Comparison of ENCODE assay signal across 16 cellular contexts in genomic region chr17:78020717-78021108, GRCh38.
A peak's percentile ranks its signal among the peaks of the same experiment; 100 is the strongest.
DNase-seq lines count a peak whose midpoint lies in the region; ATAC-seq and TF ChIP-seq lines count a peak whose summit lies in the region.
"Had no signal": no experiment of that assay in that cellular context is flagged by ENCODE, and none has a peak within 500 bp of the region (broad histone marks: within the 10 kb centered on the region; RNA-seq: fewer than 3 reads in every experiment).

No MANE protein-coding gene starts in this region.

- peaks cover 4% of the 10 kb centered on the region for H3K36me3 Mint-ChIP-seq in activated CD4-positive, alpha-beta T cell treated with anti-CD3 and anti-CD28 coated beads, Interleukin-2, amount 10 ng/mL, durations not matched to agents 7 days and 5 days (ENCODE audit: low read depth)
- H3K36me3 Mint-ChIP-seq in activated T-helper 1 cell treated with anti-CD3 and anti-CD28 coated beads, Interleukin-12 subunit alpha, Interleukin-12 subunit beta, Interleukin-2, Interleukin-4 antibody, amounts not matched to agents 30 ng/mL and 10 ng/mL and 1 ng/mL, durations not matched to agents 14 hours and 24 hours and 36 hours (ENCODE audit: low read depth): peaks cover 4% of the 10 kb centered on the region
- H3K36me3 Mint-ChIP-seq in naive thymus-derived CD4-positive, alpha-beta T cell: peaks cover 0 to 9% (median 4%) of the 10 kb centered on the region in 5 donors
- H3K36me3 Mint-ChIP-seq in osteocyte (ENCODE audit: unreplicated experiment): peaks cover 3% of the 10 kb centered on the region

- no peak for TF ChIP-seq EP300 in ovary (IDR thresholded peaks at IDR 0.05)

- 41 to 88% (median 74%) methylated on average over 1 of the region's 1 CpG for WGBS in ovary, 3 donors

- H3K27ac Mint-ChIP-seq in activated CD4-positive, alpha-beta T cell treated with anti-CD3 and anti-CD28 coated beads, Interleukin-2, amount 10 ng/mL, durations not matched to agents 7 days and 5 days: peak overlapping the region; percentile 82
- peak overlapping the region; percentile 89 for H3K27ac Mint-ChIP-seq in activated T-helper 1 cell treated with anti-CD3 and anti-CD28 coated beads, Interleukin-12 subunit alpha, Interleukin-12 subunit beta, Interleukin-2, Interleukin-4 antibody, amounts not matched to agents 30 ng/mL and 10 ng/mL and 1 ng/mL, durations not matched to agents 14 hours and 24 hours and 36 hours
- peak overlapping the region in 5 of 9 donors; percentile 61 to 91 (median 69) for H3K27ac Mint-ChIP-seq in naive thymus-derived CD4-positive, alpha-beta T cell
- no peak overlapping the region for H3K27ac Mint-ChIP-seq in osteocyte (ENCODE audit: unreplicated experiment)

- H3K9me3 ChIP-seq in naive thymus-derived CD4-positive, alpha-beta T cell (ENCODE audit: control insufficient read depth in 2 of 3, low read length in 3 of 3): no peaks in the 10 kb centered on the region
- no peaks in the 10 kb centered on the region for H3K9me3 ChIP-seq in ovary
- H3K9me3 ChIP-seq: pancreas, spleen had no signal

- no peaks in the 10 kb centered on the region for H3K27me3 Mint-ChIP-seq in activated CD4-positive, alpha-beta T cell treated with anti-CD3 and anti-CD28 coated beads, Interleukin-2, amount 10 ng/mL, durations not matched to agents 7 days and 5 days
- no peaks in the 10 kb centered on the region for H3K27me3 Mint-ChIP-seq in activated T-helper 1 cell treated with anti-CD3 and anti-CD28 coated beads, Interleukin-12 subunit alpha, Interleukin-12 subunit beta, Interleukin-2, Interleukin-4 antibody, amounts not matched to agents 30 ng/mL and 10 ng/mL and 1 ng/mL, durations not matched to agents 14 hours and 24 hours and 36 hours (ENCODE audit: insufficient read depth)
- no peaks in the 10 kb centered on the region for H3K27me3 Mint-ChIP-seq in naive thymus-derived CD4-positive, alpha-beta T cell
- H3K27me3 Mint-ChIP-seq in osteocyte (ENCODE audit: unreplicated experiment): no peaks in the 10 kb centered on the region

- CTCF ChIA-PET in activated CD4-positive, alpha-beta T cell treated with anti-CD3 and anti-CD28 coated beads, Interleukin-2, amount 10 ng/mL, durations not matched to agents 7 days and 5 days (lab: Charles Lee): interaction anchor here (1.3 to 1.7 kb wide), 2 partner anchors 11 to 156 kb away, joined by 3 to 4 read pairs; no protein-coding TSS in a partner anchor
- CTCF ChIA-PET in naive thymus-derived CD4-positive, alpha-beta T cell (lab: Charles Lee): interaction anchor here (0.7 to 1.4 kb wide), 7 partner anchors 9 to 566 kb away, joined by 3 to 4 read pairs (median 4); no protein-coding TSS in a partner anchor

- H3K4me3 Mint-ChIP-seq in activated CD4-positive, alpha-beta T cell treated with anti-CD3 and anti-CD28 coated beads, Interleukin-2, amount 10 ng/mL, durations not matched to agents 7 days and 5 days: no peak overlapping the region
- H3K4me3 Mint-ChIP-seq in activated T-helper 1 cell treated with anti-CD3 and anti-CD28 coated beads, Interleukin-12 subunit alpha, Interleukin-12 subunit beta, Interleukin-2, Interleukin-4 antibody, amounts not matched to agents 30 ng/mL and 10 ng/mL and 1 ng/mL, durations not matched to agents 14 hours and 24 hours and 36 hours: no peak overlapping the region
- H3K4me3 Mint-ChIP-seq in naive thymus-derived CD4-positive, alpha-beta T cell: peak overlapping the region in 1 of 10 donors; percentile 76
- H3K4me3 Mint-ChIP-seq in osteocyte (ENCODE audit: unreplicated experiment): no peak overlapping the region

- DNase-seq in activated CD4-positive, alpha-beta T cell treated with anti-CD3 and anti-CD28 coated beads, Interleukin-2, amount 10 ng/mL, durations not matched to agents 7 days and 5 days: no peak
- DNase-seq in activated CD4-positive, alpha-beta T cell treated with anti-CD3 and anti-CD28 coated beads for 1 hour: no peak
- DNase-seq in activated T-helper 1 cell treated with anti-CD3 and anti-CD28 coated beads, Interleukin-12 subunit alpha, Interleukin-12 subunit beta, Interleukin-2, Interleukin-4 antibody, amounts not matched to agents 30 ng/mL and 10 ng/mL and 1 ng/mL, durations not matched to agents 14 hours and 24 hours and 36 hours (ENCODE audit: low spot score): no peak
- no peak for DNase-seq in naive thymus-derived CD4-positive, alpha-beta T cell
- DNase-seq in osteocyte (ENCODE audit: extremely low spot score, unreplicated experiment) (no peak), ovary (no peak)
- DNase-seq: activated CD4-positive, alpha-beta T cell treated with anti-CD3 and anti-CD28 coated beads for 4 hours; cerebellar nuclear complex; HCEC 1CT; Kasumi-1; NCI-H526; pancreas; spleen had no signal

- TF ChIP-seq CTCF in osteocyte (IDR thresholded peaks at IDR 0.05) (no peak), ovary (IDR thresholded peaks at IDR 0.05) (no peak)

- H3K36me3 ChIP-seq in naive thymus-derived CD4-positive, alpha-beta T cell (ENCODE audit: control insufficient read depth in 2 of 3, insufficient read depth in 3 of 3, low read length in 3 of 3): peaks cover 0 to 19% (median 7%) of the 10 kb centered on the region in 3 experiments
- H3K36me3 ChIP-seq in ovary: no peaks in the 10 kb centered on the region
- H3K36me3 ChIP-seq: pancreas had no signal

- H3K27ac ChIP-seq in naive thymus-derived CD4-positive, alpha-beta T cell (ENCODE audit: low read depth, low read length): no peak overlapping the region
- no peak overlapping the region for H3K27ac ChIP-seq in ovary
- H3K27ac ChIP-seq: HL-60, pancreas had no signal

- peaks cover 30% of the 10 kb centered on the region for H3K4me1 Mint-ChIP-seq in activated CD4-positive, alpha-beta T cell treated with anti-CD3 and anti-CD28 coated beads, Interleukin-2, amount 10 ng/mL, durations not matched to agents 7 days and 5 days
- peaks cover 27% of the 10 kb centered on the region for H3K4me1 Mint-ChIP-seq in activated T-helper 1 cell treated with anti-CD3 and anti-CD28 coated beads, Interleukin-12 subunit alpha, Interleukin-12 subunit beta, Interleukin-2, Interleukin-4 antibody, amounts not matched to agents 30 ng/mL and 10 ng/mL and 1 ng/mL, durations not matched to agents 14 hours and 24 hours and 36 hours (ENCODE audit: low read depth)
- H3K4me1 Mint-ChIP-seq in naive thymus-derived CD4-positive, alpha-beta T cell: peaks cover 14 to 49% (median 31%) of the 10 kb centered on the region in 7 donors
- H3K4me1 Mint-ChIP-seq in osteocyte (ENCODE audit: unreplicated experiment): peaks cover 7% of the 10 kb centered on the region

- H3K27me3 ChIP-seq in naive thymus-derived CD4-positive, alpha-beta T cell (ENCODE audit: control insufficient read depth in 2 of 2, insufficient read depth in 2 of 2, low read length in 2 of 2): no peaks in the 10 kb centered on the region
- H3K27me3 ChIP-seq in ovary: no peaks in the 10 kb centered on the region
- H3K27me3 ChIP-seq: pancreas, spleen had no signal

- POLR2A ChIA-PET in activated CD4-positive, alpha-beta T cell treated with anti-CD3 and anti-CD28 coated beads, Interleukin-2, amount 10 ng/mL, durations not matched to agents 7 days and 5 days (lab: Charles Lee): interaction anchor here (0.6 to 1.0 kb wide), 2 partner anchors 62 to 68 kb away, joined by 3 read pairs; partner anchors contain the start of gene TNRC6C
- POLR2A ChIA-PET in naive thymus-derived CD4-positive, alpha-beta T cell (lab: Charles Lee): interaction anchor here (0.7 to 3.2 kb wide), 5 partner anchors 30 to 655 kb away, joined by 3 to 19 read pairs (median 3); partner anchors contain the start of gene TNRC6C

- intact Hi-C loops in activated T-helper 1 cell treated with anti-CD3 and anti-CD28 coated beads, Interleukin-12 subunit alpha, Interleukin-12 subunit beta, Interleukin-2, Interleukin-4 antibody, amounts not matched to agents 30 ng/mL and 10 ng/mL and 1 ng/mL, durations not matched to agents 14 hours and 24 hours and 36 hours (cut with micrococcal nuclease): loop anchor here (2.0 kb wide), 1 partner anchor 112 kb away; no protein-coding TSS in a partner anchor
- intact Hi-C loops in naive thymus-derived CD4-positive, alpha-beta T cell (cut with micrococcal nuclease): loop anchor here in 1 of 2 donors (5.0 kb wide), 1 partner anchor 67 kb away; no protein-coding TSS in a partner anchor
- intact Hi-C loops in ovary (cut with DNase I): no loop called here

- H3K4me1 ChIP-seq in naive thymus-derived CD4-positive, alpha-beta T cell (ENCODE audit: control insufficient read depth in 2 of 2, insufficient read depth in 2 of 2, low read length in 2 of 2): peaks cover 11 to 15% of the 10 kb centered on the region in 2 donors
- no peaks in the 10 kb centered on the region for H3K4me1 ChIP-seq in ovary (ENCODE audit: insufficient read depth)
- H3K4me1 ChIP-seq: pancreas had no signal

- TF ChIP-seq POLR2A in ovary (IDR thresholded peaks at IDR 0.05): no peak

- H3K9me3 Mint-ChIP-seq in activated CD4-positive, alpha-beta T cell treated with anti-CD3 and anti-CD28 coated beads, Interleukin-2, amount 10 ng/mL, durations not matched to agents 7 days and 5 days: no peaks in the 10 kb centered on the region
- H3K9me3 Mint-ChIP-seq in activated T-helper 1 cell treated with anti-CD3 and anti-CD28 coated beads, Interleukin-12 subunit alpha, Interleukin-12 subunit beta, Interleukin-2, Interleukin-4 antibody, amounts not matched to agents 30 ng/mL and 10 ng/mL and 1 ng/mL, durations not matched to agents 14 hours and 24 hours and 36 hours: no peaks in the 10 kb centered on the region
- peaks cover 0 to 2% (median 0%) of the 10 kb centered on the region in 11 donors for H3K9me3 Mint-ChIP-seq in naive thymus-derived CD4-positive, alpha-beta T cell
- H3K9me3 Mint-ChIP-seq in osteocyte (ENCODE audit: unreplicated experiment): no peaks in the 10 kb centered on the region

- no peak overlapping the region for H3K4me3 ChIP-seq in naive thymus-derived CD4-positive, alpha-beta T cell (ENCODE audit: low read length)
- no peak overlapping the region for H3K4me3 ChIP-seq in ovary
- H3K4me3 ChIP-seq: pancreas, spleen had no signal

- ATAC-seq in GM18907 (IDR thresholded peaks at IDR 0.05; ENCODE audit: unreplicated experiment) (peak; percentile 24), HG03095 (IDR thresholded peaks at IDR 0.05; ENCODE audit: unreplicated experiment) (no peak)
- ATAC-seq in naive thymus-derived CD4-positive, alpha-beta T cell: no peak
- ATAC-seq: pancreas had no signal
